1 cellular context compared by ENCODE assay signal in genomic region chr2:39120771-39121522, GRCh38.
A peak's percentile ranks its signal among the peaks of the same experiment; 100 is the strongest.
TF ChIP-seq lines count a peak whose summit lies in the region.

TSS of gene SOS1 (minus strand) at chr2:39121051. CDS start at chr2:39120422, 629 bp downstream.

TF ChIP-seq in H1, 55 proteins besides CTCF, POLR2A, EP300 and RAD21:
- TF ChIP-seq ASH2L (IDR thresholded peaks at IDR 0.05; ENCODE audit: low read length) (peak; percentile 66), TBP (IDR thresholded peaks at IDR 0.05; ENCODE audit: low read depth, low read length) (peak; percentile 87), ATF2 (IDR thresholded peaks at IDR 0.05; ENCODE audit: low read length) (no peak), GABPA (IDR thresholded peaks at IDR 0.05; ENCODE audit: borderline replicate concordance, insufficient read depth, low read length) (no peak), MAX (IDR thresholded peaks at IDR 0.05) (peak; percentile 41), SP4 (IDR thresholded peaks at IDR 0.05; ENCODE audit: low read length) (no peak), E2F6 (IDR thresholded peaks at IDR 0.05) (no peak), POLR2AphosphoS5 (IDR thresholded peaks at IDR 0.05; ENCODE audit: low read depth, low read length) (peak; percentile 47; the same call in 1 of the 2 replicates), RXRA (IDR thresholded peaks at IDR 0.05; ENCODE audit: insufficient read depth, low read depth, low read length) (no peak), NANOG (IDR thresholded peaks at IDR 0.05; ENCODE audit: insufficient read depth, low read depth, low read length, poor library complexity, severe bottlenecking) (no peak), CBX5 (IDR thresholded peaks at IDR 0.05; ENCODE audit: low read depth, low read length) (no peak), CHD2 (IDR thresholded peaks at IDR 0.05; ENCODE audit: low read length) (peak; percentile 45; the same call in 1 of the 2 replicates), PHF8 (conservative IDR thresholded peaks at IDR 0.05; ENCODE audit: low read depth, low read length) (peak; percentile 68), TAF1 (IDR thresholded peaks at IDR 0.05; ENCODE audit: low read depth, low read length) (peak; percentile 97), SP1 (IDR thresholded peaks at IDR 0.05; ENCODE audit: low read depth, low read length) (peak; percentile 63; the same call in 1 of the 2 replicates), JUND (IDR thresholded peaks at IDR 0.05; ENCODE audit: low read length) (no peak; the same call in 1 of the 2 replicates), CHD1 (IDR thresholded peaks at IDR 0.05; ENCODE audit: low read depth, low read length) (no peak), TAF7 (optimal IDR thresholded peaks at IDR 0.05; ENCODE audit: borderline replicate concordance, low read depth, low read length) (peak; percentile 84), NRF1 (IDR thresholded peaks at IDR 0.05; ENCODE audit: low read depth, low read length) (peak; percentile 64), GTF2F1 (IDR thresholded peaks at IDR 0.05; ENCODE audit: borderline replicate concordance, low read depth, low read length) (no peak), RBBP5 (IDR thresholded peaks at IDR 0.05; ENCODE audit: borderline replicate concordance, low read depth, low read length) (peak; percentile 23; the same call in 1 of the 2 replicates), KDM4A (IDR thresholded peaks at IDR 0.05; ENCODE audit: low read depth, low read length, severe bottlenecking) (no peak), YY1 (IDR thresholded peaks at IDR 0.05; ENCODE audit: low read depth, low read length) (peak; percentile 63), BACH1 (IDR thresholded peaks at IDR 0.05; ENCODE audit: low read length) (no peak), HDAC2 (IDR thresholded peaks at IDR 0.05; ENCODE audit: borderline replicate concordance in 1 of 2, low read depth in 2 of 2, low read length in 2 of 2) (no peak), FOSL1 (IDR thresholded peaks at IDR 0.05; ENCODE audit: insufficient read depth, low read depth, low read length) (no peak), CBX8 (IDR thresholded peaks at IDR 0.05; ENCODE audit: borderline replicate concordance, low read depth, low read length) (no peak)
